ENCODE assay signal across 8 cellular contexts in genomic region chr17:68498479-68499326, GRCh38. TPM values are rescaled to one million over a fixed set of nuclear protein-coding genes. Genes with fewer than 3 reads are reported as not detected.
DNase-seq lines count a peak whose midpoint lies in the region; ATAC-seq lines count a peak whose summit lies in the region.

No MANE protein-coding gene starts in this region.

- peak overlapping the region; percentile 10 for H3K4me3 ChIP-seq in rectal smooth muscle tissue (ENCODE audit: low read length)

- peak; percentile 24 for DNase-seq in activated CD4-positive, alpha-beta memory T cell treated with anti-CD3 and anti-CD28 coated beads for 36 hours
- DNase-seq in cerebellar cortex (ENCODE audit: low spot score) (no peak), midbrain (lab: John Stamatoyannopoulos, UW) (no peak), NCI-H748 (lab: John Stamatoyannopoulos, UW; ENCODE audit: unreplicated experiment) (no peak), NCI-H526 (lab: John Stamatoyannopoulos, UW) (no peak)

- peak; percentile 16 for ATAC-seq in GM19463 (IDR thresholded peaks at IDR 0.05; ENCODE audit: unreplicated experiment)
- peak; percentile 13 for ATAC-seq in HG03103 (IDR thresholded peaks at IDR 0.05; ENCODE audit: low read depth, unreplicated experiment)

- no peak overlapping the region for H3K9ac ChIP-seq in rectal smooth muscle tissue (ENCODE audit: low read length)

- H3K27me3 Mint-ChIP-seq in activated CD4-positive, alpha-beta memory T cell treated with anti-CD3 and anti-CD28 coated beads for 36 hours, result peaks cover 5% of the 10 kb centered on the region

- H3K4me3 Mint-ChIP-seq in activated CD4-positive, alpha-beta memory T cell treated with anti-CD3 and anti-CD28 coated beads for 36 hours, result peak overlapping the region; percentile 2

- H3K36me3 Mint-ChIP-seq in activated CD4-positive, alpha-beta memory T cell treated with anti-CD3 and anti-CD28 coated beads for 36 hours, result no peaks in the 10 kb centered on the region

- POLR2A ChIA-PET in activated CD4-positive, alpha-beta memory T cell treated with anti-CD3 and anti-CD28 coated beads for 36 hours (lab: Charles Lee), result interaction anchor here (0.8 to 1.3 kb wide), 2 partner anchors 11 to 13 kb away, joined by 3 read pairs; partner anchors contain the start of gene PRKAR1A

- no peaks in the 10 kb centered on the region for H3K27me3 ChIP-seq in rectal smooth muscle tissue (ENCODE audit: control insufficient read depth, insufficient read depth, low read length)

- H3K4me1 Mint-ChIP-seq in activated CD4-positive, alpha-beta memory T cell treated with anti-CD3 and anti-CD28 coated beads for 36 hours (ENCODE audit: low read depth), result peaks cover 18% of the 10 kb centered on the region

- peak overlapping the region; percentile 63 for H3K27ac Mint-ChIP-seq in activated CD4-positive, alpha-beta memory T cell treated with anti-CD3 and anti-CD28 coated beads for 36 hours

- no peaks in the 10 kb centered on the region for H3K9me3 Mint-ChIP-seq in activated CD4-positive, alpha-beta memory T cell treated with anti-CD3 and anti-CD28 coated beads for 36 hours

- intact Hi-C loops in activated CD4-positive, alpha-beta memory T cell treated with anti-CD3 and anti-CD28 coated beads for 36 hours (cut with micrococcal nuclease), result no loop called here

- no peaks in the 10 kb centered on the region for H3K36me3 ChIP-seq in rectal smooth muscle tissue (ENCODE audit: control insufficient read depth, insufficient read depth, low read length)

- no peaks in the 10 kb centered on the region for H3K4me1 ChIP-seq in rectal smooth muscle tissue (ENCODE audit: control insufficient read depth, insufficient read depth, low read length)

- H3K27ac ChIP-seq in rectal smooth muscle tissue (ENCODE audit: low read depth, low read length), result no peak overlapping the region

- CTCF ChIA-PET in activated CD4-positive, alpha-beta memory T cell treated with anti-CD3 and anti-CD28 coated beads for 36 hours (lab: Charles Lee), result interaction anchor here (1.0 to 1.9 kb wide), 2 partner anchors 34 to 35 kb away, joined by 3 to 5 read pairs; no protein-coding TSS in a partner anchor

RNA-seq across cellular contexts. Expression of gene PRKAR1A, which starts 13.5 kb away (rescaled TPM):
- total RNA-seq in activated CD4-positive, alpha-beta memory T cell treated with anti-CD3 and anti-CD28 coated beads for 36 hours, result 100 to 1,000 TPM; 221 to 229 TPM

RNA-seq across cellular contexts. Expression of gene WIPI1, which starts 41.4 kb away (rescaled TPM):
- total RNA-seq in activated CD4-positive, alpha-beta memory T cell treated with anti-CD3 and anti-CD28 coated beads for 36 hours, result 10 to 100 TPM; 27.3 to 27.5 TPM
